18 cellular contexts compared by ENCODE assay signal in genomic region chr1:14901371-14901954, GRCh38.
DNase-seq lines count a peak whose midpoint lies in the region; ATAC-seq, FAIRE-seq and TF ChIP-seq lines count a peak whose summit lies in the region.
"Had no signal": no experiment of that assay in that cellular context is flagged by ENCODE, and none has a peak within 500 bp of the region (broad histone marks: within the 10 kb centered on the region; RNA-seq: fewer than 3 reads in every experiment).

No MANE protein-coding gene starts in this region.

- no peaks in the 10 kb centered on the region for H3K36me3 ChIP-seq in HepG2 (replicated peaks in 1 of 2; ENCODE audit: control insufficient read depth in 1 of 2, insufficient read depth in 2 of 2, low read length in 2 of 2)
- H3K36me3 ChIP-seq in right lobe of liver = no peaks in the 10 kb centered on the region
- H3K36me3 ChIP-seq in Panc1 (ENCODE audit: control insufficient read depth, insufficient read depth, low read length) = no peaks in the 10 kb centered on the region
- no peaks in the 10 kb centered on the region for H3K36me3 ChIP-seq in bronchial epithelial cell (ENCODE audit: control insufficient read depth, insufficient read depth, low read length)
- H3K36me3 ChIP-seq: HAP-1 had no signal

- H3K4me3 Mint-ChIP-seq in nephron progenitor cell = no peak overlapping the region
- H3K4me3 Mint-ChIP-seq: CD4-positive, alpha-beta memory T cell had no signal

- no peak for TF ChIP-seq CTCF in HepG2 (CRISPR knock-in tag; IDR thresholded peaks at IDR 0.05)
- TF ChIP-seq CTCF in right lobe of liver (IDR thresholded peaks at IDR 0.05) = no peak
- TF ChIP-seq CTCF in Panc1 (IDR thresholded peaks at IDR 0.05) = no peak
- TF ChIP-seq CTCF in bronchial epithelial cell (IDR thresholded peaks at IDR 0.05; ENCODE audit: insufficient read depth, low read length, severe bottlenecking) = no peak
- no peak for TF ChIP-seq CTCF in nephron progenitor cell (IDR thresholded peaks at IDR 0.05)

- no peaks in the 10 kb centered on the region for H3K79me2 ChIP-seq in HepG2 (ENCODE audit: insufficient read depth, low read length)

- TF ChIP-seq POLR2A in HepG2 (IDR thresholded peaks at IDR 0.05; ENCODE audit: insufficient read depth in 1 of 2, low read depth in 2 of 2, low read length in 2 of 2) (no peak), right lobe of liver (IDR thresholded peaks at IDR 0.05) (no peak), GM18505 (IDR thresholded peaks at IDR 0.05; ENCODE audit: borderline replicate concordance, extremely low read depth, insufficient read depth, insufficient read length) (no peak)

- no peak for TF ChIP-seq EP300 in HepG2 (IDR thresholded peaks at IDR 0.05; ENCODE audit: low read depth in 2 of 2, low read length in 2 of 2)
- TF ChIP-seq EP300 in HepG2 (CRISPR knock-in tag; IDR thresholded peaks at IDR 0.05; ENCODE audit: borderline replicate concordance) = no peak

- BruUV-seq in HepG2 (replicated peaks; lab: Mats Ljungman, UMichigan) (no TSS peak), Panc1 (replicated peaks; lab: Mats Ljungman, UMichigan) (no TSS peak)

- no peak overlapping the region for H3K27ac ChIP-seq in HepG2 (ENCODE audit: extremely low read length, insufficient read depth, low read length)
- H3K27ac ChIP-seq in right lobe of liver = no peak overlapping the region
- no peak overlapping the region for H3K27ac ChIP-seq in Panc1 (ENCODE audit: low read length)
- H3K27ac ChIP-seq: GM23248 had no signal

- no peaks in the 10 kb centered on the region for H3K9me3 Mint-ChIP-seq in nephron progenitor cell

- H2AFZ ChIP-seq in HepG2 (ENCODE audit: low read length) = no peak overlapping the region
- H2AFZ ChIP-seq: GM23248 had no signal

- TF ChIP-seq RAD21 in HepG2 (CRISPR knock-in tag; IDR thresholded peaks at IDR 0.05) = no peak

- POLR2A ChIA-PET in HepG2 (lab: Yijun Ruan, JAX) (no interaction called here), Panc1 (lab: Charles Lee) (no interaction called here)

- DNase-seq in HepG2 (ENCODE audit: low spot score) (no peak), right lobe of liver (no peak), Panc1 (ENCODE audit: low read depth, low spot score) (no peak), bronchial epithelial cell (ENCODE audit: low read depth) (no peak), nephron progenitor cell (no peak), SW480 (ENCODE audit: low spot score) (no peak), NCI-H1092 (lab: John Stamatoyannopoulos, UW) (no peak)
- DNase-seq: C1 segment of cervical spinal cord; CD4-positive, alpha-beta memory T cell; COR-L47; DMS153; DND-41; GM23248 had no signal

- FAIRE-seq in HepG2 (lab: Jason Lieb, UNC) (no peak), bronchial epithelial cell (lab: Jason Lieb, UNC) (peak; percentile 36)
- FAIRE-seq: G401.6, GM12892, GM19239 had no signal

- CTCF ChIA-PET in HepG2 (lab: Yijun Ruan, JAX; ENCODE audit: low intra/inter-chr PET ratio, low total read pairs) = no interaction called here
- CTCF ChIA-PET in Panc1 (lab: Charles Lee) = no interaction called here

- H4K20me1 ChIP-seq in HepG2 (ENCODE audit: insufficient read depth, low read length) = no peaks in the 10 kb centered on the region

- peaks cover 17% of the 10 kb centered on the region for H3K4me1 ChIP-seq in HepG2 (ENCODE audit: insufficient read depth, low read length)
- H3K4me1 ChIP-seq in right lobe of liver = no peaks in the 10 kb centered on the region
- H3K4me1 ChIP-seq in Panc1 (ENCODE audit: control insufficient read depth, insufficient read depth, low read length) = no peaks in the 10 kb centered on the region
- H3K4me1 ChIP-seq: HAP-1 had no signal

- 0% methylated on average over 4 of the region's 8 CpGs for whole genome bisulfite sequencing in HepG2 (ENCODE audit: low lambda C conversion rate)
- WGBS in right lobe of liver (ENCODE audit: insufficient coverage, low coverage, low lambda C conversion rate, missing lambda C conversion rate) = 29% methylated on average over 5 of the region's 8 CpGs

- H3K36me3 Mint-ChIP-seq in nephron progenitor cell (ENCODE audit: low read depth) = no peaks in the 10 kb centered on the region
- H3K36me3 Mint-ChIP-seq: CD4-positive, alpha-beta memory T cell had no signal

- H3K9ac ChIP-seq in HepG2 (ENCODE audit: insufficient read depth, low read depth, low read length) = no peak overlapping the region
- H3K9ac ChIP-seq: GM23248 had no signal

- H3K27me3 Mint-ChIP-seq in nephron progenitor cell (ENCODE audit: low read depth, poor library complexity) = peaks cover 2% of the 10 kb centered on the region

- H3K9me3 ChIP-seq in HepG2 (ENCODE audit: low read length) (no peaks in the 10 kb centered on the region), right lobe of liver (no peaks in the 10 kb centered on the region), Panc1 (ENCODE audit: control insufficient read depth, insufficient read depth, low read depth, low read length) (no peaks in the 10 kb centered on the region)
- H3K9me3 ChIP-seq: HAP-1 had no signal

- intact Hi-C loops in HepG2 (cut with micrococcal nuclease; ENCODE audit: unreplicated experiment) (no loop called here), right lobe of liver (cut with DNase I) (no loop called here), Panc1 (cut with micrococcal nuclease; ENCODE audit: unreplicated experiment) (no loop called here)

- H3K27ac Mint-ChIP-seq in nephron progenitor cell = peak overlapping the region; percentile 12
- H3K27ac Mint-ChIP-seq: CD4-positive, alpha-beta memory T cell had no signal

- H3K4me1 Mint-ChIP-seq in nephron progenitor cell = peaks cover 15% of the 10 kb centered on the region
- H3K4me1 Mint-ChIP-seq: CD4-positive, alpha-beta memory T cell had no signal

- peak overlapping the region; percentile 51 for H3K4me2 ChIP-seq in HepG2 (ENCODE audit: low read depth, low read length)

- in situ Hi-C loops in HepG2 (cut with HindIII; ENCODE audit: extremely low pct_ligation_motif_present, low pct_unique_long_range_greater_than_20kb) = loop anchor here (25.0 kb wide), 1 partner anchor 136 kb away; no protein-coding TSS in a partner anchor
- in situ Hi-C loops in Panc1 (cut with HindIII; ENCODE audit: low pct_unique_long_range_greater_than_20kb, low sequenced_read_pairs) = no loop called here

- H3K4me3 ChIP-seq in HepG2 (replicated peaks in 1 of 3; ENCODE audit: insufficient read depth in 1 of 3, low read depth in 2 of 3, low read length in 3 of 3) (peak overlapping the region in 1 of 3 experiments; percentile 12; a peak in 1 of 6 replicates), right lobe of liver (no peak overlapping the region), Panc1 (ENCODE audit: low read depth in 2 of 2, low read length in 2 of 2) (no peak overlapping the region), bronchial epithelial cell (ENCODE audit: low read depth, low read length) (no peak overlapping the region)
- H3K4me3 ChIP-seq: GM23248, HAP-1 had no signal

- H3K27me3 ChIP-seq in HepG2 (ENCODE audit: control insufficient read depth in 1 of 2, insufficient read depth in 2 of 2, low read length in 2 of 2) = peaks cover 1 to 26% of the 10 kb centered on the region in 2 experiments; a peak in 3 of 5 replicates
- H3K27me3 ChIP-seq in right lobe of liver = no peaks in the 10 kb centered on the region
- H3K27me3 ChIP-seq in Panc1 (ENCODE audit: control insufficient read depth, insufficient read depth, low read length) = no peaks in the 10 kb centered on the region
- no peaks in the 10 kb centered on the region for H3K27me3 ChIP-seq in bronchial epithelial cell (ENCODE audit: control insufficient read depth, insufficient read depth, low read length)

- peak; percentile 57 for ATAC-seq in HepG2
- ATAC-seq in right lobe of liver = no peak
- ATAC-seq in Panc1 = 0 out of 2 replicates have a peak, but pooled peaks have one; percentile 49
- ATAC-seq in GM18505 (IDR thresholded peaks at IDR 0.05; ENCODE audit: unreplicated experiment) = no peak

TF ChIP-seq in HepG2, 621 proteins besides CTCF, POLR2A, EP300 and RAD21 (continues in another document):
- TF ChIP-seq ZC3H13 (CRISPR knock-in tag; IDR thresholded peaks at IDR 0.05) = no peak
- no peak for TF ChIP-seq FOXO1 (CRISPR knock-in tag; IDR thresholded peaks at IDR 0.05)
- no peak for TF ChIP-seq ZBTB7B (CRISPR knock-in tag; IDR thresholded peaks at IDR 0.05)
- TF ChIP-seq IRF2 (CRISPR knock-in tag; IDR thresholded peaks at IDR 0.05) = no peak
- no peak for TF ChIP-seq ZFP36L1 (CRISPR knock-in tag; IDR thresholded peaks at IDR 0.05)
- TF ChIP-seq ZMAT3 (CRISPR knock-in tag; conservative IDR thresholded peaks at IDR 0.05) = no peak
- TF ChIP-seq DR1 (CRISPR knock-in tag; IDR thresholded peaks at IDR 0.05) = no peak
- no peak for TF ChIP-seq HCFC1 (IDR thresholded peaks at IDR 0.05; ENCODE audit: low read depth, low read length)
- TF ChIP-seq TGIF2 (CRISPR knock-in tag; IDR thresholded peaks at IDR 0.05) = no peak
- TF ChIP-seq, protein P1, sequence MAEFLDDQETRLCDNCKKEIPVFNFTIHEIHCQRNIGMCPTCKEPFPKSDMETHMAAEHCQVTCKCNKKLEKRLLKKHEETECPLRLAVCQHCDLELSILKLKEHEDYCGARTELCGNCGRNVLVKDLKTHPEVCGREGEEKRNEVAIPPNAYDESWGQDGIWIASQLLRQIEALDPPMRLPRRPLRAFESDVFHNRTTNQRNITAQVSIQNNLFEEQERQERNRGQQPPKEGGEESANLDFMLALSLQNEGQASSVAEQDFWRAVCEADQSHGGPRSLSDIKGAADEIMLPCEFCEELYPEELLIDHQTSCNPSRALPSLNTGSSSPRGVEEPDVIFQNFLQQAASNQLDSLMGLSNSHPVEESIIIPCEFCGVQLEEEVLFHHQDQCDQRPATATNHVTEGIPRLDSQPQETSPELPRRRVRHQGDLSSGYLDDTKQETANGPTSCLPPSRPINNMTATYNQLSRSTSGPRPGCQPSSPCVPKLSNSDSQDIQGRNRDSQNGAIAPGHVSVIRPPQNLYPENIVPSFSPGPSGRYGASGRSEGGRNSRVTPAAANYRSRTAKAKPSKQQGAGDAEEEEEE (CRISPR knock-in tag; IDR thresholded peaks at IDR 0.05; ENCODE audit: borderline replicate concordance) = no peak
- TF ChIP-seq NR2C2 (CRISPR knock-in tag; IDR thresholded peaks at IDR 0.05; ENCODE audit: borderline replicate concordance) = peak; percentile 56; the same call in 1 of the 2 replicates

Comparison
In these comparisons a context has a peak if more than half of its experiments do, and no peak if none do; other contexts are left out.
1. ATAC-seq: peak in HepG2 (single experiment) and Panc1 (single experiment); none in right lobe of liver (0 of 4) and GM18505 (single experiment).